In the genomic region with DNA sequence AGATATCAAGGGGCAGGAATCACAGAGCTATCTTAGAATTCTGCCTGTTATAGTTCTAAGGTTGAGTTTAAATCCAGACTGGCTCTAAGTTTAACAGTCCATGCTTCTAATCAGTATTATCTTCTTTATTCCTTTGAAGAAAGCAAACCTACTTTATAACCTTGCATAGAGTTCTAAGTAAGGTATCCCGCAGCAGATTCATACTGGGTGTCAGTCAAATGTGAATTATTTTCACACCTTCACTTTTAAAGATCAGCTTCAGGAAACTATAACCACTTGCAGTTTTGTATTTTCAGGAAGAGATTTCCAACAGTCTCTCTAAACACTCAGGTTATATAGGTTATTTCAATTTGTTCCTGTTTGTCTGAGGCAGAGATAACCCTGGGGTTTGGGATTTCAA, we compare ENCODE assay signal across 13 cellular contexts. TPM values are rescaled to one million over a fixed set of nuclear protein-coding genes. Genes with fewer than 3 reads are reported as not detected.
DNase-seq lines count a peak whose midpoint lies in the region; ATAC-seq lines count a peak whose summit lies in the region.
"Had no signal": no experiment of that assay in that cellular context is flagged by ENCODE, and none has a peak within 500 bp of the region (broad histone marks: within the 10 kb centered on the region; RNA-seq: fewer than 3 reads in every experiment).

No MANE protein-coding gene starts in this region.

- no peaks in the 10 kb centered on the region for H3K9me3 Mint-ChIP-seq in activated CD8-positive, alpha-beta T cell treated with anti-CD3 and anti-CD28 coated beads, Interleukin-2, amount 10 ng/mL, durations not matched to agents 7 days and 5 days (ENCODE audit: insufficient read depth)

- POLR2A ChIA-PET in activated CD8-positive, alpha-beta T cell treated with anti-CD3 and anti-CD28 coated beads, Interleukin-2, amount 10 ng/mL, durations not matched to agents 7 days and 5 days (lab: Charles Lee): interaction anchor here (0.6 to 2.8 kb wide), 3 partner anchors 19 to 318 kb away, joined by 3 to 24 read pairs (median 6); a partner anchor contains a TSS

- H3K9me3 ChIP-seq in BLaER1 treated with 17β-estradiol and CSF1 and Interleukin-3, amounts not matched to agents 10 nM and 100 nM (replicated peaks in 1 of 11): no peaks in the 10 kb centered on the region
- H3K9me3 ChIP-seq: heart left ventricle had no signal

- ATAC-seq in GM19395 (IDR thresholded peaks at IDR 0.05; ENCODE audit: unreplicated experiment) (peak; percentile 28), HG03095 (IDR thresholded peaks at IDR 0.05; ENCODE audit: unreplicated experiment) (peak; percentile 2)
- ATAC-seq in activated CD8-positive, alpha-beta T cell treated with anti-CD3 and anti-CD28 coated beads, Interleukin-2, amount 10 ng/mL, durations not matched to agents 7 days and 5 days: no peak

- peaks cover 7 to 69% (median 24%) of the 10 kb centered on the region in 10 experiments; a peak in 18 of 20 replicates for H3K4me1 ChIP-seq in BLaER1 treated with 17β-estradiol and CSF1 and Interleukin-3, amounts not matched to agents 10 nM and 100 nM

- H3K27me3 Mint-ChIP-seq in activated CD8-positive, alpha-beta T cell treated with anti-CD3 and anti-CD28 coated beads, Interleukin-2, amount 10 ng/mL, durations not matched to agents 7 days and 5 days (ENCODE audit: low read depth): no peaks in the 10 kb centered on the region

- peaks cover 51% of the 10 kb centered on the region for H3K4me1 Mint-ChIP-seq in activated CD8-positive, alpha-beta T cell treated with anti-CD3 and anti-CD28 coated beads, Interleukin-2, amount 10 ng/mL, durations not matched to agents 7 days and 5 days (ENCODE audit: low read depth)

- H3K4me3 Mint-ChIP-seq in activated CD8-positive, alpha-beta T cell treated with anti-CD3 and anti-CD28 coated beads, Interleukin-2, amount 10 ng/mL, durations not matched to agents 7 days and 5 days: no peak overlapping the region

- no peak overlapping the region; a peak in 1 of 20 replicates for H3K4me3 ChIP-seq in BLaER1 treated with 17β-estradiol and CSF1 and Interleukin-3, amounts not matched to agents 10 nM and 100 nM
- H3K4me3 ChIP-seq: cardiac muscle cell, heart left ventricle had no signal

- H3K36me3 Mint-ChIP-seq in activated CD8-positive, alpha-beta T cell treated with anti-CD3 and anti-CD28 coated beads, Interleukin-2, amount 10 ng/mL, durations not matched to agents 7 days and 5 days (ENCODE audit: low read depth): peaks cover 80% of the 10 kb centered on the region

- H3K4me2 ChIP-seq in BLaER1 treated with 17β-estradiol and CSF1 and Interleukin-3, amounts not matched to agents 10 nM and 100 nM: peak overlapping the region in 10 of 11 experiments; percentile 1 to 88 (median 72); a peak in 17 of 22 replicates

- peak overlapping the region in 10 of 11 experiments; percentile 36 to 88 (median 78); a peak in 19 of 22 replicates for H3K27ac ChIP-seq in BLaER1 treated with 17β-estradiol and CSF1 and Interleukin-3, amounts not matched to agents 10 nM and 100 nM
- H3K27ac ChIP-seq: cardiac muscle cell, VCaP had no signal

- peak overlapping the region in 8 of 11 experiments; percentile 14 to 74 (median 62); a peak in 12 of 22 replicates for H3K9ac ChIP-seq in BLaER1 treated with 17β-estradiol and CSF1 and Interleukin-3, amounts not matched to agents 10 nM and 100 nM

- H3K36me3 ChIP-seq in BLaER1 treated with 17β-estradiol and CSF1 and Interleukin-3, amounts not matched to agents 10 nM and 100 nM: peaks cover 0 to 32% (median 11%) of the 10 kb centered on the region in 11 experiments; a peak in 11 of 22 replicates
- H3K36me3 ChIP-seq: cardiac muscle cell had no signal

- no peak for DNase-seq in activated CD8-positive, alpha-beta T cell treated with anti-CD3 and anti-CD28 coated beads, Interleukin-2, amount 10 ng/mL, durations not matched to agents 7 days and 5 days
- DNase-seq in SKM-1 (lab: John Stamatoyannopoulos, UW; ENCODE audit: unreplicated experiment) (no peak), inferior parietal cortex (ENCODE audit: extremely low spot score) (no peak), OCI-M2 (lab: John Stamatoyannopoulos, UW; ENCODE audit: unreplicated experiment) (no peak), SHP77 treated with DMSO at 0.1 percent for 48 hours (lab: John Stamatoyannopoulos, UW) (no peak)
- DNase-seq: C1 segment of cervical spinal cord, heart left ventricle, NCI-H748 treated with DMSO at 0.1 percent for 48 hours had no signal

- no peaks in the 10 kb centered on the region for H4K20me1 ChIP-seq in BLaER1 treated with 17β-estradiol and CSF1 and Interleukin-3, amounts not matched to agents 10 nM and 100 nM

- no peaks in the 10 kb centered on the region for H3K27me3 ChIP-seq in BLaER1 treated with 17β-estradiol and CSF1 and Interleukin-3, amounts not matched to agents 10 nM and 100 nM
- H3K27me3 ChIP-seq: cardiac muscle cell, heart left ventricle had no signal

- CTCF ChIA-PET in activated CD8-positive, alpha-beta T cell treated with anti-CD3 and anti-CD28 coated beads, Interleukin-2, amount 10 ng/mL, durations not matched to agents 7 days and 5 days (lab: Charles Lee): interaction anchor here (0.9 to 4.1 kb wide), 16 partner anchors 14 to 316 kb away, joined by 3 to 39 read pairs (median 5); a partner anchor contains a TSS

- peak overlapping the region; percentile 53 for H3K27ac Mint-ChIP-seq in activated CD8-positive, alpha-beta T cell treated with anti-CD3 and anti-CD28 coated beads, Interleukin-2, amount 10 ng/mL, durations not matched to agents 7 days and 5 days

RNA-seq across cellular contexts. Expression of a gene that starts 21.2 kb away (rescaled TPM):
- total RNA-seq in activated CD8-positive, alpha-beta T cell treated with anti-CD3 and anti-CD28 coated beads, Interleukin-2, amount 10 ng/mL, durations not matched to agents 7 days and 5 days: 10 to 100 TPM; 67.6 TPM

RNA-seq across cellular contexts. Expression of a gene that starts 49.6 kb away (rescaled TPM):
- total RNA-seq in activated CD8-positive, alpha-beta T cell treated with anti-CD3 and anti-CD28 coated beads, Interleukin-2, amount 10 ng/mL, durations not matched to agents 7 days and 5 days: under 1 TPM in 1 of 2 experiments, not detected in 1; 0.45 TPM
- total RNA-seq: cardiac muscle cell had no signal

RNA-seq across cellular contexts. Expression of a gene that starts 51.4 kb away (rescaled TPM):
- total RNA-seq in activated CD8-positive, alpha-beta T cell treated with anti-CD3 and anti-CD28 coated beads, Interleukin-2, amount 10 ng/mL, durations not matched to agents 7 days and 5 days: 10 to 100 TPM; 12.9 to 15.0 TPM
